2 cellular contexts compared by ENCODE assay signal in genomic region chr9:128548876-128549275, GRCh38.
TF ChIP-seq lines count a peak whose summit lies in the region.

No MANE protein-coding gene starts in this region.

TF ChIP-seq in IMR-90, 13 proteins besides CTCF, POLR2A, EP300 and RAD21:
- TF ChIP-seq SMC3 (IDR thresholded peaks at IDR 0.05; ENCODE audit: low read depth, low read length) (no peak), RCOR1 (IDR thresholded peaks at IDR 0.05; ENCODE audit: insufficient replicate concordance, low read length) (no peak), CEBPB (IDR thresholded peaks at IDR 0.05; ENCODE audit: low read depth, low read length) (no peak), FOS (IDR thresholded peaks at IDR 0.05; ENCODE audit: low read depth, low read length) (no peak)

TF ChIP-seq in GM23338, 12 proteins besides CTCF, POLR2A, EP300 and RAD21:
- no peak for TF ChIP-seq POLR2AphosphoS5 (IDR thresholded peaks at IDR 0.05; ENCODE audit: low read depth)
- no peak for TF ChIP-seq EZH2phosphoT487 (IDR thresholded peaks at IDR 0.05; ENCODE audit: unreplicated experiment)
- TF ChIP-seq JUNB (IDR thresholded peaks at IDR 0.05; ENCODE audit: unreplicated experiment): no peak
- TF ChIP-seq REST (IDR thresholded peaks at IDR 0.05; ENCODE audit: unreplicated experiment): no peak
- no peak for TF ChIP-seq ZNF331 (CRISPR knock-in tag; IDR thresholded peaks at IDR 0.05; ENCODE audit: low read depth)
- TF ChIP-seq ZNF462 (CRISPR knock-in tag; IDR thresholded peaks at IDR 0.05): no peak
